Comparison of ENCODE assay signal across 8 cellular contexts in genomic region chr21:15730484-15731242, GRCh38. TPM values are rescaled to one million over a fixed set of nuclear protein-coding genes. Genes with fewer than 3 reads are reported as not detected.
DNase-seq lines count a peak whose midpoint lies in the region; ATAC-seq, FAIRE-seq and TF ChIP-seq lines count a peak whose summit lies in the region.

No MANE protein-coding gene starts in this region.

- peaks cover 4% of the 10 kb centered on the region for H3K36me3 Mint-ChIP-seq in stimulated activated effector memory CD8-positive, alpha-beta T cell treated with anti-CD3 and anti-CD28 coated beads, Interleukin-12 subunit alpha, Interleukin-12 subunit beta, amount 100 ng/mL, for 72 hours

- peak overlapping the region; percentile 78 for H3K4me2 ChIP-seq in keratinocyte (ENCODE audit: control insufficient read depth, extremely low read depth, insufficient read depth, low read depth, low read length)

- dilution Hi-C loops in keratinocyte (cut with MboI; ENCODE audit: extremely low pct_ligation_motif_present, low sequenced_read_pairs), result no loop called here

- no peaks in the 10 kb centered on the region for H3K9me1 ChIP-seq in keratinocyte (ENCODE audit: control insufficient read depth, extremely low read depth, insufficient read depth, low read length)

- H3K9me3 Mint-ChIP-seq in stimulated activated effector memory CD8-positive, alpha-beta T cell treated with anti-CD3 and anti-CD28 coated beads, Interleukin-12 subunit alpha, Interleukin-12 subunit beta, amount 100 ng/mL, for 72 hours, result no peaks in the 10 kb centered on the region

- ATAC-seq in stimulated activated effector memory CD8-positive, alpha-beta T cell treated with anti-CD3 and anti-CD28 coated beads, Interleukin-12 subunit alpha, Interleukin-12 subunit beta, amount 100 ng/mL, for 72 hours, result no peak
- ATAC-seq in HG02840 (IDR thresholded peaks at IDR 0.05; ENCODE audit: low FRiP score, unreplicated experiment), result no peak

- H3K4me3 ChIP-seq in keratinocyte (ENCODE audit: control insufficient read depth in 2 of 3, extremely low read depth in 1 of 3, insufficient read depth in 2 of 3, low read depth in 1 of 3, low read length in 3 of 3), result peak overlapping the region; percentile 52 to 85 (median 68)

- DNase-seq in NCI-H1092 treated with DMSO at 0.1 percent for 48 hours (lab: John Stamatoyannopoulos, UW) (peak; percentile 55), NCI-H1092 (lab: John Stamatoyannopoulos, UW) (no peak), Kasumi-1 (lab: John Stamatoyannopoulos, UW) (peak; percentile 43 to 53), keratinocyte (ENCODE audit: low read depth, low spot score) (no peak), HCEC 1CT (no peak)
- DNase-seq in stimulated activated effector memory CD8-positive, alpha-beta T cell treated with anti-CD3 and anti-CD28 coated beads, Interleukin-12 subunit alpha, Interleukin-12 subunit beta, amount 100 ng/mL, for 72 hours (ENCODE audit: low spot score in 2 of 2), result peak in 1 of 2 donors; percentile 78

- H3K4me3 Mint-ChIP-seq in stimulated activated effector memory CD8-positive, alpha-beta T cell treated with anti-CD3 and anti-CD28 coated beads, Interleukin-12 subunit alpha, Interleukin-12 subunit beta, amount 100 ng/mL, for 72 hours, result peak overlapping the region; percentile 85

- H3K4me1 ChIP-seq in keratinocyte (ENCODE audit: control insufficient read depth, extremely low read depth, insufficient read depth, low read length), result peaks cover 13% of the 10 kb centered on the region

- H3K4me1 Mint-ChIP-seq in stimulated activated effector memory CD8-positive, alpha-beta T cell treated with anti-CD3 and anti-CD28 coated beads, Interleukin-12 subunit alpha, Interleukin-12 subunit beta, amount 100 ng/mL, for 72 hours, result peaks cover 30% of the 10 kb centered on the region

- H3K9ac ChIP-seq in keratinocyte (ENCODE audit: control insufficient read depth, extremely low read depth, insufficient read depth, low read length), result peak overlapping the region; percentile 86

- TF ChIP-seq CTCF in keratinocyte (optimal IDR thresholded peaks at IDR 0.05 in 1 of 3, IDR thresholded peaks at IDR 0.05 in 1 of 3, conservative IDR thresholded peaks at IDR 0.05 in 1 of 3; ENCODE audit: extremely low read depth in 1 of 3, insufficient read depth in 2 of 3, low read length in 3 of 3), result no peak

- H3K27ac ChIP-seq in angular gyrus (ENCODE audit: low read depth, low read length) (peak overlapping the region; percentile 86), keratinocyte (ENCODE audit: control insufficient read depth, insufficient read depth, low read length) (peak overlapping the region; percentile 88)

- H3K36me3 ChIP-seq in keratinocyte (ENCODE audit: control insufficient read depth in 2 of 2, extremely low read depth in 1 of 2, insufficient read depth in 2 of 2, low read length in 2 of 2), result no peaks in the 10 kb centered on the region

- no peaks in the 10 kb centered on the region for H3K9me3 ChIP-seq in keratinocyte (ENCODE audit: control insufficient read depth, low read depth, low read length)

- H4K20me1 ChIP-seq in keratinocyte (ENCODE audit: control insufficient read depth, extremely low read depth, insufficient read depth, low read length), result no peaks in the 10 kb centered on the region

- peak overlapping the region; percentile 75 for H2AFZ ChIP-seq in keratinocyte (ENCODE audit: control insufficient read depth, low read length)

- H3K79me2 ChIP-seq in keratinocyte (ENCODE audit: control insufficient read depth, insufficient read depth, low read length), result peaks cover 49% of the 10 kb centered on the region

- no peaks in the 10 kb centered on the region for H3K27me3 ChIP-seq in keratinocyte (ENCODE audit: control insufficient read depth, extremely low read depth, insufficient read depth, low read length)

- FAIRE-seq in keratinocyte (lab: Jason Lieb, UNC), result no peak

- H3K27ac Mint-ChIP-seq in stimulated activated effector memory CD8-positive, alpha-beta T cell treated with anti-CD3 and anti-CD28 coated beads, Interleukin-12 subunit alpha, Interleukin-12 subunit beta, amount 100 ng/mL, for 72 hours, result peak overlapping the region; percentile 83

RNA-seq across cellular contexts. Expression of gene USP25, which starts 0.9 kb away (rescaled TPM):
- 14.4 to 17.8 TPM (median 16.0 TPM) in 3 replicates for polyA plus RNA-seq in keratinocyte
- polyA plus RNA-seq in keratinocyte (2011; ENCODE audit: low read depth), result 22.7 TPM
- polyA plus RNA-seq in keratinocyte (2011; cell fraction: cytosol; rRNA removed), result 12.7 and 22.4 TPM in 2 replicates
- polyA plus RNA-seq in keratinocyte (2011; cell fraction: nucleus; rRNA removed), result 14.7 and 18.1 TPM in 2 replicates
- 14.3 and 14.5 TPM in 2 replicates for polyA plus RNA-seq in keratinocyte (2012; ENCODE audit: low replicate concordance)
- polyA minus RNA-seq in keratinocyte, result 8.4 to 55.9 TPM (median 40.1 TPM) in 3 replicates
- 20.5 TPM for polyA minus RNA-seq in keratinocyte (2011; cell fraction: cytosol; rRNA and poly(A)+ RNA removed)
- 31.8 and 65.9 TPM in 2 replicates for polyA minus RNA-seq in keratinocyte (2011; cell fraction: nucleus; rRNA and poly(A)+ RNA removed)

Comparison
In these comparisons a context has a peak if more than half of its experiments do, and no peak if none do; other contexts are left out.
1. DNase-seq: peak in NCI-H1092 treated with DMSO at 0.1 percent for 48 hours (single experiment) and Kasumi-1 (2 of 2); none in NCI-H1092 (single experiment), keratinocyte (single experiment) and HCEC 1CT (single experiment).